Comparison of ENCODE assay signal across 8 cellular contexts in the genomic region with DNA sequence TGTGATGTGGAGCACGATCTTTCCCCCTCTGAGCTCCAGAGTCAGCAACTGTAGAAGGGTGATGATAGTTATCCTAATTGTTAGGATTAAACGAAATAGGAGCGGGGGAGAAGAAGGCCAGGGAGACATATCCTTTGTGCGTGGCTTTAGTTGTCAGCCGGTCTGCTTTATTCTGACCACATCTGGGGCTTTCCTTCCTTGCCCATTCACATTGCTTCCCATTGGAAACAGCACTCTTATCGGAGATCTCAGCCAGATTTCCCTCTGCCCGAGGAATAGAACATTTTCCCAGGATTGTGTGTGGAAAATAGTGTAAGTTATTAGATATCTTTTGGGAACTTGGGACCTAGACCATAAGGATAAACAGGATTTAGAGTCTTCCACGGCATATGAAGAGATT. TPM values are rescaled to one million over a fixed set of nuclear protein-coding genes. Genes with fewer than 3 reads are reported as not detected.
DNase-seq lines count a peak whose midpoint lies in the region; ATAC-seq, FAIRE-seq and TF ChIP-seq lines count a peak whose summit lies in the region.

No MANE protein-coding gene starts in this region.

- H3K23ac ChIP-seq in H1 (ENCODE audit: insufficient read length): no peak overlapping the region
- no peak overlapping the region for H3K23ac ChIP-seq in neuronal stem cell (ENCODE audit: low read depth, low read length, poor library complexity)

- intact Hi-C loops in CD14-positive monocyte (cut with micrococcal nuclease): no loop called here
- intact Hi-C loops in left colon (cut with DNase I, micrococcal nuclease): no loop called here

- no peak overlapping the region for H2BK120ac ChIP-seq in H1 (replicated peaks; ENCODE audit: low read depth, low read length)
- H2BK120ac ChIP-seq in neuronal stem cell (ENCODE audit: low read depth, low read length): no peak overlapping the region

- H3K36me3 Mint-ChIP-seq in CD14-positive monocyte: peaks cover 20 to 25% of the 10 kb centered on the region in 2 donors

- H3K9me3 ChIP-seq in OCI-LY1 (ENCODE audit: low read length): no peaks in the 10 kb centered on the region
- H3K9me3 ChIP-seq in H1 (ENCODE audit: insufficient read depth in 2 of 2, low read depth in 1 of 2, low read length in 1 of 2): no peaks in the 10 kb centered on the region
- peaks cover 0 to 3% of the 10 kb centered on the region in 2 donors for H3K9me3 ChIP-seq in neuronal stem cell (replicated peaks in 1 of 2; ENCODE audit: control insufficient read depth in 2 of 2, insufficient read depth in 1 of 2, low read depth in 1 of 2, low read length in 2 of 2)

- H3K9ac ChIP-seq in OCI-LY1 (ENCODE audit: low read length) (no peak overlapping the region), H1 (replicated peaks in 1 of 4; ENCODE audit: extremely low read depth in 1 of 4, low read depth in 3 of 4, low read length in 3 of 4) (no peak overlapping the region), neuronal stem cell (ENCODE audit: low read depth, low read length, poor library complexity) (no peak overlapping the region)

- H3K79me2 ChIP-seq in OCI-LY1 (ENCODE audit: insufficient read depth, low read length) (no peaks in the 10 kb centered on the region), H1 (ENCODE audit: control insufficient read depth in 1 of 2, insufficient read depth in 2 of 2, low read length in 2 of 2) (no peaks in the 10 kb centered on the region)

- 76% methylated on average over 8 of the region's 8 CpGs; no CpG with 5 or more reads in 1 of the 2 experiments for WGBS in H1 (ENCODE audit: extremely low coverage in 1 of 2, insufficient coverage in 1 of 2, insufficient read length in 1 of 2, insufficient replicate concordance in 2 of 2, low coverage in 1 of 2, low lambda C conversion rate in 2 of 2, missing lambda C conversion rate in 1 of 2), 2 experiments
- WGBS in neuronal stem cell (ENCODE audit: extremely low coverage in 2 of 2, insufficient read length in 2 of 2, insufficient replicate concordance in 1 of 2), 2 donors: no CpG with 5 or more reads among the region's 8 CpGs

- H3K4me1 ChIP-seq in OCI-LY1 (ENCODE audit: insufficient read depth, low read length, severe bottlenecking) (peaks cover 19% of the 10 kb centered on the region), H1 (replicated peaks in 1 of 4; ENCODE audit: control insufficient read depth in 3 of 4, insufficient read depth in 4 of 4, low read length in 3 of 4) (peaks cover 4 to 10% (median 8%) of the 10 kb centered on the region in 4 experiments), neuronal stem cell (ENCODE audit: control insufficient read depth in 2 of 2, insufficient read depth in 1 of 2, low read depth in 1 of 2, low read length in 2 of 2) (peaks cover 6 to 8% of the 10 kb centered on the region in 2 donors)

- peak overlapping the region; percentile 92 to 99 for H3K4me3 Mint-ChIP-seq in CD14-positive monocyte

- POLR2A ChIA-PET in H1 (lab: Charles Lee; ENCODE audit: partially characterized antibody): no interaction called here

- no peak overlapping the region for H3K18ac ChIP-seq in H1 (ENCODE audit: extremely low read depth, low read length)
- no peak overlapping the region for H3K18ac ChIP-seq in neuronal stem cell (ENCODE audit: low read length)

- H2BK20ac ChIP-seq in H1 (ENCODE audit: low read length): no peak overlapping the region

- H3K4ac ChIP-seq in H1 (replicated peaks; ENCODE audit: insufficient read length, low read depth, low read length) (no peak overlapping the region), neuronal stem cell (ENCODE audit: low read length) (no peak overlapping the region)

- no peak overlapping the region for H2BK12ac ChIP-seq in H1 (ENCODE audit: low read depth, low read length)
- no peak overlapping the region for H2BK12ac ChIP-seq in neuronal stem cell (ENCODE audit: low read length)

- H4K5ac ChIP-seq in H1 (ENCODE audit: insufficient read length, low read depth, low read length): no peak overlapping the region

- H2AFZ ChIP-seq in OCI-LY1 (ENCODE audit: low read length) (no peak overlapping the region), H1 (ENCODE audit: low read length) (no peak overlapping the region), neuronal stem cell (ENCODE audit: low read length) (no peak overlapping the region)

- TF ChIP-seq EP300 in H1 (IDR thresholded peaks at IDR 0.05; ENCODE audit: borderline replicate concordance in 1 of 2, low read depth in 2 of 2, low read length in 2 of 2): no peak

- H3K9me3 Mint-ChIP-seq in CD14-positive monocyte: peaks cover 0 to 9% (median 3%) of the 10 kb centered on the region in 7 donors

- TF ChIP-seq POLR2A in H1 (IDR thresholded peaks at IDR 0.05; ENCODE audit: control extremely low read depth in 1 of 2, low read depth in 2 of 2, low read length in 2 of 2): no peak

- H3K14ac ChIP-seq in H1 (ENCODE audit: insufficient read length) (no peak overlapping the region), neuronal stem cell (ENCODE audit: low read length) (no peak overlapping the region)

- H3K27me3 ChIP-seq in OCI-LY1 (ENCODE audit: insufficient read depth, low read length) (no peaks in the 10 kb centered on the region; the same call in 1 of the 2 replicates), H1 (replicated peaks in 1 of 4; ENCODE audit: control insufficient read depth in 3 of 4, extremely low read depth in 1 of 4, insufficient read depth in 3 of 4, low read length in 3 of 4) (peaks cover 8 to 47% (median 31%) of the 10 kb centered on the region in 4 experiments), neuronal stem cell (ENCODE audit: control insufficient read depth in 3 of 3, insufficient read depth in 3 of 3, low read depth in 1 of 3, low read length in 3 of 3) (peaks cover 0 to 28% (median 3%) of the 10 kb centered on the region in 3 experiments)

- no peaks in the 10 kb centered on the region for H3F3A ChIP-seq in OCI-LY1 (ENCODE audit: insufficient read depth, low read length)

- ATAC-seq in GM18519 (IDR thresholded peaks at IDR 0.05; ENCODE audit: low FRiP score, unreplicated experiment) (no peak), HG03571 (IDR thresholded peaks at IDR 0.05; ENCODE audit: unreplicated experiment) (no peak), left colon (no peak)

- no peaks in the 10 kb centered on the region for H3K79me1 ChIP-seq in H1 (ENCODE audit: low read depth, low read length)
- peaks cover 5% of the 10 kb centered on the region for H3K79me1 ChIP-seq in neuronal stem cell (ENCODE audit: low read depth, low read length)

- TF ChIP-seq RAD21 in H1 (IDR thresholded peaks at IDR 0.05 in 1 of 2, conservative IDR thresholded peaks at IDR 0.05 in 1 of 2; ENCODE audit: low read depth in 2 of 2, low read length in 2 of 2): no peak

- H3K36me3 ChIP-seq in OCI-LY1 (ENCODE audit: insufficient read depth, low read length) (no peaks in the 10 kb centered on the region), H1 (ENCODE audit: control insufficient read depth in 2 of 4, insufficient read depth in 4 of 4, low read length in 3 of 4) (no peaks in the 10 kb centered on the region), neuronal stem cell (replicated peaks in 1 of 2; ENCODE audit: control insufficient read depth in 2 of 2, insufficient read depth in 2 of 2, low read length in 2 of 2) (no peaks in the 10 kb centered on the region)

- CTCF ChIA-PET in H1 (lab: Charles Lee; ENCODE audit: partially characterized antibody): interaction anchor here (0.8 to 1.4 kb wide), 6 partner anchors 10 to 62 kb away, joined by 3 to 6 read pairs (median 4); no protein-coding TSS in a partner anchor

- H4K20me1 ChIP-seq in OCI-LY1 (ENCODE audit: insufficient read depth, low read length): no peaks in the 10 kb centered on the region
- peaks cover 0 to 5% of the 10 kb centered on the region in 2 experiments for H4K20me1 ChIP-seq in H1 (replicated peaks in 1 of 2; ENCODE audit: control insufficient read depth in 1 of 2, insufficient read depth in 2 of 2, low read length in 2 of 2)

- peaks cover 62% of the 10 kb centered on the region for H3K4me1 Mint-ChIP-seq in CD14-positive monocyte

- peaks cover 0 to 5% (median 4%) of the 10 kb centered on the region in 3 donors for H3K27me3 Mint-ChIP-seq in CD14-positive monocyte (ENCODE audit: low read depth in 3 of 3)

- peaks cover 14% of the 10 kb centered on the region for H3K23me2 ChIP-seq in H1 (ENCODE audit: low read depth, low read length)

- no peak overlapping the region for H2BK15ac ChIP-seq in H1 (ENCODE audit: low read length)
- no peak overlapping the region for H2BK15ac ChIP-seq in neuronal stem cell (ENCODE audit: low read length)

- FAIRE-seq in H1 (lab: Jason Lieb, UNC): no peak

- H4K8ac ChIP-seq in H1 (ENCODE audit: extremely low read depth, insufficient read depth, low read length): no peak overlapping the region
- H4K8ac ChIP-seq in neuronal stem cell (ENCODE audit: low read depth, low read length): no peak overlapping the region

- no peak overlapping the region for H3K56ac ChIP-seq in H1 (replicated peaks; ENCODE audit: insufficient read length, low read depth, low read length)

- no peaks in the 10 kb centered on the region for H3K9me2 ChIP-seq in OCI-LY1 (ENCODE audit: low read depth, low read length)

- no peak overlapping the region for H2AK5ac ChIP-seq in H1 (ENCODE audit: low read depth, low read length)
- no peak overlapping the region for H2AK5ac ChIP-seq in neuronal stem cell (ENCODE audit: low read depth, low read length)

- H2BK5ac ChIP-seq in H1 (ENCODE audit: low read depth, low read length) (no peak overlapping the region), neuronal stem cell (ENCODE audit: low read length) (no peak overlapping the region)

- H3K27ac Mint-ChIP-seq in CD14-positive monocyte: peak overlapping the region; percentile 18 to 97 (median 92)

- TF ChIP-seq CTCF in CD14-positive monocyte (IDR thresholded peaks at IDR 0.05) (no peak), OCI-LY1 (IDR thresholded peaks at IDR 0.05; ENCODE audit: low read length) (no peak), H1 (IDR thresholded peaks at IDR 0.05; ENCODE audit: control extremely low read depth in 1 of 3, insufficient read depth in 1 of 3, low read depth in 1 of 3, low read length in 3 of 3) (no peak)

- no peak overlapping the region for H4K91ac ChIP-seq in H1 (replicated peaks; ENCODE audit: insufficient read length, low read length)
- H4K91ac ChIP-seq in neuronal stem cell (ENCODE audit: low read depth, low read length, poor library complexity): no peak overlapping the region

- H3K4me3 ChIP-seq in OCI-LY1 (ENCODE audit: low read depth, low read length, poor library complexity, severe bottlenecking) (peak overlapping the region; percentile 79), H1 (ENCODE audit: extremely low read depth in 1 of 4, insufficient read depth in 2 of 4, low read depth in 3 of 4, low read length in 4 of 4) (peak overlapping the region in 1 of 4 experiments; percentile 89; a peak in 2 of 8 replicates), neuronal stem cell (ENCODE audit: low read length in 2 of 2) (peak overlapping the region in 1 of 2 donors; percentile 64)

- H3K27ac ChIP-seq in OCI-LY1 (ENCODE audit: low read depth, low read length, poor library complexity, severe bottlenecking) (no peak overlapping the region), H1 (ENCODE audit: low read depth, low read length) (no peak overlapping the region), neuronal stem cell (replicated peaks; ENCODE audit: low read length) (no peak overlapping the region)

- DNase-seq in CD14-positive monocyte (ENCODE audit: low spot score): no peak
- no peak for DNase-seq in H1 (ENCODE audit: low read depth in 1 of 2, low spot score in 2 of 2)
- DNase-seq in neuronal stem cell (ENCODE audit: low spot score): no peak
- no peak for DNase-seq in SK-N-DZ (ENCODE audit: low spot score)
- DNase-seq in left colon: no peak

- H3K4me2 ChIP-seq in OCI-LY1 (ENCODE audit: low read length) (peak overlapping the region; percentile 84; the same call in 1 of the 2 replicates), H1 (ENCODE audit: insufficient read depth in 1 of 2, low read depth in 2 of 2, low read length in 2 of 2) (peak overlapping the region; percentile 87 to 97; a peak in 3 of 4 replicates), neuronal stem cell (ENCODE audit: insufficient read depth, low read length, poor library complexity, severe bottlenecking) (peak overlapping the region; percentile 79)

RNA-seq across cellular contexts. Expression of a gene that starts 1.5 kb away (rescaled TPM):
- polyA plus RNA-seq in CD14-positive monocyte (100 to 1,000 TPM; 139 to 163 TPM), H1 (2011; rRNA removed) (8.9 and 12.0 TPM in 2 replicates)
- 16.6 and 18.2 TPM in 2 replicates for total RNA-seq in H1 (2021; fragmentation: NEBNext Ultra II Directional; extraction: Animal tissue kit (Norgen Biotek cat#: 25700))
- polyA plus RNA-seq in H1 (2011; cell fraction: cytosol; rRNA removed): 15.1 TPM
- polyA plus RNA-seq in H1 (2011; cell fraction: nucleus; rRNA removed): 4.6 TPM
- 13.5 to 22.6 TPM (median 16.4 TPM) in 4 replicates for polyA plus RNA-seq in H1 (2012, experiment 1 of 2)
- polyA plus RNA-seq in H1 (2012, experiment 2 of 2): 4.7 TPM
- polyA plus RNA-seq in H1 (2013, experiment 1 of 2): 13.1 TPM
- 14.6 TPM for polyA plus RNA-seq in H1 (2013, experiment 2 of 2)
- 5.5 and 6.5 TPM in 2 replicates for polyA minus RNA-seq in H1 (2011; rRNA and poly(A)+ RNA removed)
- polyA minus RNA-seq in H1 (2011; cell fraction: cytosol; rRNA and poly(A)+ RNA removed): 5.9 TPM
- polyA minus RNA-seq in H1 (2011; cell fraction: nucleus; rRNA and poly(A)+ RNA removed): 3.3 TPM
- polyA plus RNA-seq in neuronal stem cell (2013, experiment 1 of 2): 43.4 TPM
- polyA plus RNA-seq in neuronal stem cell (2013, experiment 2 of 2): 44.2 TPM
- polyA plus RNA-seq in SK-N-DZ (2014; cell fraction: cytosol; rRNA removed): 11.0 and 14.1 TPM in 2 replicates
- polyA plus RNA-seq in SK-N-DZ (2014; cell fraction: nucleus; rRNA removed): 4.6 and 6.6 TPM in 2 replicates
- total RNA-seq in left colon: 10 to 100 TPM; 81.9 to 92.1 TPM

RNA-seq across cellular contexts. Expression of a gene that starts 31.0 kb away (rescaled TPM):
- polyA plus RNA-seq in CD14-positive monocyte: 10 to 100 TPM; 18.1 to 20.4 TPM
- total RNA-seq in H1 (2021; fragmentation: NEBNext Ultra II Directional; extraction: Animal tissue kit (Norgen Biotek cat#: 25700)): 12.5 and 13.5 TPM in 2 replicates
- polyA plus RNA-seq in H1 (2011; rRNA removed): 14.0 and 18.0 TPM in 2 replicates
- polyA plus RNA-seq in H1 (2011; cell fraction: cytosol; rRNA removed): 9.3 TPM
- 13.4 TPM for polyA plus RNA-seq in H1 (2011; cell fraction: nucleus; rRNA removed)
- polyA plus RNA-seq in H1 (2012, experiment 1 of 2): 6.0 to 11.8 TPM (median 10.0 TPM) in 4 replicates
- polyA plus RNA-seq in H1 (2012, experiment 2 of 2): 9.3 TPM
- polyA plus RNA-seq in H1 (2013, experiment 1 of 2): 15.8 TPM
- polyA plus RNA-seq in H1 (2013, experiment 2 of 2): 16.5 TPM
- 9.2 and 9.9 TPM in 2 replicates for polyA minus RNA-seq in H1 (2011; rRNA and poly(A)+ RNA removed)
- polyA minus RNA-seq in H1 (2011; cell fraction: cytosol; rRNA and poly(A)+ RNA removed): 4.5 TPM
- polyA minus RNA-seq in H1 (2011; cell fraction: nucleus; rRNA and poly(A)+ RNA removed): 9.7 TPM
- polyA plus RNA-seq in neuronal stem cell (2013, experiment 1 of 2): 14.5 TPM
- polyA plus RNA-seq in neuronal stem cell (2013, experiment 2 of 2): 14.5 TPM
- polyA plus RNA-seq in SK-N-DZ (2014; cell fraction: cytosol; rRNA removed): 3.0 and 5.5 TPM in 2 replicates
- 1.7 and 3.6 TPM in 2 replicates for polyA plus RNA-seq in SK-N-DZ (2014; cell fraction: nucleus; rRNA removed)
- total RNA-seq in left colon: 10 to 100 TPM; 12.1 to 12.5 TPM
